19 cellular contexts compared by ENCODE assay signal in the genomic region with DNA sequence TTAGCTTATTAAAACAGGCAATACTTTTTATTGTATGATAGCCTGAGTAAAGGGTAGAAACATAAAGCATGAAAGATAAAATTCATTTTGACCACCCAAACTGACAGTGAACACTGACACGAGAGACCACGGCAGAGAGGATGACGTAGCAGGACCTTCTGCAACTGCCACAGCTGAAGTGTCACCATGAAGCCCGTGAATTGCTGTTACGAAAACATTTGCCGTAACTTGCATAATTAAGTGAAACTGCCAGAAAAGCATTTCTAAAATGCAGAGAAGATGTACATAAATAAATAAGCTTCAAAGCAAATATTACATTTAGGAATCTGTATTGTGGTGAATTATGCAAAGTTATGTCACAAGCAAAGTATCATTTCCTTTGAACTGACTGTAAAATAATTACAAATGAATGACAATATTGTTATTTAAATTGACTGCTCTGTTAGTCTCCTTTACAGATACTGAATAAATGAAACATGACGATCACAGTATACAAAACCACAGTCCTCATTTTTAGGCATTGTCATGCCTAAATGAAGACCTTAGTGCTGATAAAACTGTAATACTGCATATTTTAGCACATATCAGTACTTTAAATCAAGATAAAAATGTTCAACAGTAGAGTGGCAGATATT. TPM values are rescaled to one million over a fixed set of nuclear protein-coding genes. Genes with fewer than 3 reads are reported as not detected.
DNase-seq lines count a peak whose midpoint lies in the region; ATAC-seq lines count a peak whose summit lies in the region.
"Had no signal": no experiment of that assay in that cellular context is flagged by ENCODE, and none has a peak within 500 bp of the region (broad histone marks: within the 10 kb centered on the region; RNA-seq: fewer than 3 reads in every experiment).

No MANE protein-coding gene starts in this region.

- H2BK12ac ChIP-seq in neuronal stem cell (ENCODE audit: low read length), result no peak overlapping the region

- H4K8ac ChIP-seq in neuronal stem cell (ENCODE audit: low read depth, low read length), result no peak overlapping the region

- no peaks in the 10 kb centered on the region for H3K79me1 ChIP-seq in neuronal stem cell (ENCODE audit: low read depth, low read length)

- H3K9me3 ChIP-seq in HUES64 (ENCODE audit: insufficient read depth, low read depth, low read length) (no peaks in the 10 kb centered on the region), neuronal stem cell (replicated peaks in 1 of 2; ENCODE audit: control insufficient read depth in 2 of 2, insufficient read depth in 1 of 2, low read depth in 1 of 2, low read length in 2 of 2) (no peaks in the 10 kb centered on the region)

- H3K4me1 ChIP-seq in HUES64 (ENCODE audit: insufficient read depth, low read length) (peaks cover 17% of the 10 kb centered on the region), neuronal stem cell (ENCODE audit: control insufficient read depth in 2 of 2, insufficient read depth in 1 of 2, low read depth in 1 of 2, low read length in 2 of 2) (peaks cover 0 to 2% of the 10 kb centered on the region in 2 donors)

- H3K4ac ChIP-seq in neuronal stem cell (ENCODE audit: low read length), result no peak overlapping the region

- H3K27ac ChIP-seq in HUES64 (ENCODE audit: low read depth, low read length), result peak overlapping the region; percentile 12; the same call in 1 of the 2 replicates
- H3K27ac ChIP-seq in neuronal stem cell (replicated peaks; ENCODE audit: low read length), result no peak overlapping the region
- H3K27ac ChIP-seq: C4-2B, HL-60 had no signal

- H3K9ac ChIP-seq in HUES64 (ENCODE audit: low read depth, low read length), result no peak overlapping the region
- no peak overlapping the region for H3K9ac ChIP-seq in neuronal stem cell (ENCODE audit: low read depth, low read length, poor library complexity)

- H3K27me3 ChIP-seq in HUES64 (ENCODE audit: insufficient read depth, low read length) (no peaks in the 10 kb centered on the region), neuronal stem cell (ENCODE audit: control insufficient read depth in 3 of 3, insufficient read depth in 3 of 3, low read depth in 1 of 3, low read length in 3 of 3) (no peaks in the 10 kb centered on the region)

- H3K36me3 ChIP-seq in HUES64 (ENCODE audit: insufficient read depth, low read length) (no peaks in the 10 kb centered on the region), neuronal stem cell (replicated peaks in 1 of 2; ENCODE audit: control insufficient read depth in 2 of 2, insufficient read depth in 2 of 2, low read length in 2 of 2) (no peaks in the 10 kb centered on the region)

- no peak overlapping the region for H3K14ac ChIP-seq in neuronal stem cell (ENCODE audit: low read length)

- no peak overlapping the region for H2BK120ac ChIP-seq in neuronal stem cell (ENCODE audit: low read depth, low read length)

- H3K23ac ChIP-seq in neuronal stem cell (ENCODE audit: low read depth, low read length, poor library complexity), result no peak overlapping the region

- peak overlapping the region; percentile 72 for H3K18ac ChIP-seq in neuronal stem cell (ENCODE audit: low read length)

- H2AK5ac ChIP-seq in neuronal stem cell (ENCODE audit: low read depth, low read length), result no peak overlapping the region

- no peak overlapping the region for H2AFZ ChIP-seq in neuronal stem cell (ENCODE audit: low read length)

- H4K91ac ChIP-seq in neuronal stem cell (ENCODE audit: low read depth, low read length, poor library complexity), result no peak overlapping the region

- DNase-seq in RPMI8226 (peak; percentile 57), neuronal stem cell (ENCODE audit: low spot score) (no peak), occipital lobe (lab: John Stamatoyannopoulos, UW) (no peak)
- DNase-seq: AML-193; CD4-positive, alpha-beta T cell; DMS153; DMS79; GF-D8; GOT3; H9; IMR-90 had no signal

- ATAC-seq in HG03039 (IDR thresholded peaks at IDR 0.05; ENCODE audit: unreplicated experiment) (no peak), HG03378 (IDR thresholded peaks at IDR 0.05; ENCODE audit: unreplicated experiment) (no peak)
- ATAC-seq: K562 had no signal

- H3K4me3 ChIP-seq in HUES64 (ENCODE audit: low read length) (no peak overlapping the region), neuronal stem cell (ENCODE audit: low read length in 2 of 2) (no peak overlapping the region)
- H3K4me3 ChIP-seq: K562 had no signal

- H3K4me2 ChIP-seq in neuronal stem cell (ENCODE audit: insufficient read depth, low read length, poor library complexity, severe bottlenecking), result no peak overlapping the region

- H2BK15ac ChIP-seq in neuronal stem cell (ENCODE audit: low read length), result no peak overlapping the region

- WGBS in HUES64, result 68% methylated on average over 7 of the region's 7 CpGs
- WGBS in neuronal stem cell (ENCODE audit: extremely low coverage in 2 of 2, insufficient read length in 2 of 2, insufficient replicate concordance in 1 of 2), 2 donors, result no CpG with 5 or more reads among the region's 7 CpGs

- H2BK5ac ChIP-seq in neuronal stem cell (ENCODE audit: low read length), result no peak overlapping the region

RNA-seq across cellular contexts. Expression of gene FEZF1, which starts 39.6 kb away (rescaled TPM):
- polyA plus RNA-seq in HUES64 (2013, experiment 1 of 2), result 3.4 TPM
- 3.5 TPM for polyA plus RNA-seq in HUES64 (2013, experiment 2 of 2)
- polyA plus RNA-seq in neuronal stem cell (2013, experiment 1 of 2), result 186 TPM
- polyA plus RNA-seq in neuronal stem cell (2013, experiment 2 of 2), result 185 TPM
- total RNA-seq in occipital lobe, result not detected
- total RNA-seq: CD4-positive, alpha-beta T cell; HT1080; IMR-90; K562 had no signal
- polyA plus RNA-seq: BJ, IMR-90, K562 had no signal
